Comparison of ENCODE assay signal across 23 cellular contexts in the genomic region with DNA sequence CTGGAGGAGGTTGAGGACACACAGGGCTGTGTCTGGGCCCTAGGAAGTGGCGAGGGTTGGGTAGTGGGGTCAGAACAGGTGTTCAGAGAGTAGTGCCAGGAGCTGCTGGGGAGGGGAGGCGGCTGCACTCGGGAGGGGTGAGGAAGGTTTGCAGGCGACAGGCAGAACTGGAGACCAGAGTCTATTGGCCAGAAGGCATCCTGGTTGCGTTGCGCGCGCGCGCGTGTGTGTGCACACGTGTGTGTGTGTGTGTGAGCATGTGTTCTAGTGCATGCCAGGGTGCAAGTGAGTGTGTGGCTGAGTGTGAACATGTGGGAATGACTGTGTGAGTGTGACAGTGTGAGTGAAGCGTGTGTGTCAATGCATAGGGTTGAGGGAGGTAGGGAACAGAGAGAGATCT.
"Had no signal": no experiment of that assay in that cellular context is flagged by ENCODE, and none has a peak within 500 bp of the region (broad histone marks: within the 10 kb centered on the region; RNA-seq: fewer than 3 reads in every experiment).

No MANE protein-coding gene starts in this region.

- H3K4me1 Mint-ChIP-seq: activated naive CD4-positive, alpha-beta T cell treated with anti-CD3 and anti-CD28 coated beads, Interleukin-2, amount 50 U/mL, for 24 hours had no signal

- H3K9me3 ChIP-seq: breast epithelium, Peyer's patch, SJSA1 had no signal

- ATAC-seq: activated CD4-positive, CD25-positive, alpha-beta regulatory T cell treated with anti-CD3 and anti-CD28 coated beads, Interleukin-2, amount 50 U/mL, for 24 hours; activated CD8-positive, alpha-beta T cell treated with anti-CD3 and anti-CD28 coated beads for 36 hours; activated T-cell treated with anti-CD3 and anti-CD28 coated beads, Interleukin-2, amount 50 U/mL, for 72 hours; SK-N-SH treated with all-trans-retinoic acid at 6 μM for 48 hours had no signal

- H3K27me3 ChIP-seq: Peyer's patch had no signal

- H3K27ac Mint-ChIP-seq: activated CD8-positive, alpha-beta T cell treated with anti-CD3 and anti-CD28 coated beads for 36 hours; activated naive CD4-positive, alpha-beta T cell treated with anti-CD3 and anti-CD28 coated beads, Interleukin-2, amount 50 U/mL, for 24 hours; activated T-cell treated with anti-CD3 and anti-CD28 coated beads, Interleukin-2, amount 50 U/mL, for 72 hours; activated T-helper 2 cell treated with anti-CD3 and anti-CD28 coated beads, Interferon-gamma antibody, Interleukin-2, Interleukin-4, amounts not matched to agents 10 μg/mL and 5 μg/mL and 100 μg/mL, durations not matched to agents 14 hours and 24 hours and 36 hours; T-helper 1 cell treated with Interleukin-12 subunit alpha and Interleukin-12 subunit beta and Interleukin-4 antibody, amounts not matched to agents 30 μg/mL and 1 μg/mL, for 36 hours had no signal

- DNase-seq: activated CD4-positive, alpha-beta T cell treated with anti-CD3 and anti-CD28 coated beads for 4 hours; activated CD8-positive, alpha-beta memory T cell treated with anti-CD3 and anti-CD28 coated beads, Interleukin-2, amount 50 U/mL, for 4 hours; activated CD8-positive, alpha-beta T cell treated with anti-CD3 and anti-CD28 coated beads for 36 hours; activated gamma-delta T cell treated with Interleukin-2 at 50 U/mL for 16 hours; activated T-cell treated with anti-CD3 and anti-CD28 coated beads, Interleukin-2, amount 50 U/mL, for 72 hours; Kasumi-1; KBM-7; NCI-H1105 treated with DMSO at 0.1 percent for 48 hours; NCI-H1436 treated with DMSO at 0.1 percent for 48 hours; NCI-H187; NCI-H2081; NCI-H510A treated with DMSO at 0.1 percent for 48 hours; Peyer's patch; SHP77; SW 1271 had no signal

- H3K4me1 ChIP-seq: breast epithelium, Peyer's patch, SJSA1 had no signal

- H3K27me3 Mint-ChIP-seq: activated CD8-positive, alpha-beta T cell treated with anti-CD3 and anti-CD28 coated beads for 36 hours had no signal

- H3K36me3 Mint-ChIP-seq: activated naive CD4-positive, alpha-beta T cell treated with anti-CD3 and anti-CD28 coated beads, Interleukin-2, amount 50 U/mL, for 24 hours had no signal

- H3K27ac ChIP-seq: breast epithelium, Peyer's patch, RWPE1, SJSA1 had no signal

- H3K4me3 ChIP-seq: breast epithelium, Peyer's patch, SJSA1 had no signal

- H3K9me3 Mint-ChIP-seq: activated naive CD4-positive, alpha-beta T cell treated with anti-CD3 and anti-CD28 coated beads, Interleukin-2, amount 50 U/mL, for 24 hours; activated T-cell treated with anti-CD3 and anti-CD28 coated beads, Interleukin-2, amount 50 U/mL, for 72 hours; activated T-helper 2 cell treated with anti-CD3 and anti-CD28 coated beads, Interferon-gamma antibody, Interleukin-2, Interleukin-4, amounts not matched to agents 10 μg/mL and 5 μg/mL and 100 μg/mL, durations not matched to agents 14 hours and 24 hours and 36 hours; T-helper 1 cell treated with Interleukin-12 subunit alpha and Interleukin-12 subunit beta and Interleukin-4 antibody, amounts not matched to agents 30 μg/mL and 1 μg/mL, for 36 hours had no signal

- H3K36me3 ChIP-seq: breast epithelium, Peyer's patch, SJSA1 had no signal

- H3K4me3 Mint-ChIP-seq: activated CD8-positive, alpha-beta T cell treated with anti-CD3 and anti-CD28 coated beads for 36 hours; activated naive CD4-positive, alpha-beta T cell treated with anti-CD3 and anti-CD28 coated beads, Interleukin-2, amount 50 U/mL, for 24 hours; activated T-cell treated with anti-CD3 and anti-CD28 coated beads, Interleukin-2, amount 50 U/mL, for 72 hours; T-helper 1 cell treated with Interleukin-12 subunit alpha and Interleukin-12 subunit beta and Interleukin-4 antibody, amounts not matched to agents 30 μg/mL and 1 μg/mL, for 36 hours had no signal
